Comparison of ENCODE assay signal across 8 cellular contexts in genomic region chr2:9753276-9753600, GRCh38.
DNase-seq lines count a peak whose midpoint lies in the region; ATAC-seq and TF ChIP-seq lines count a peak whose summit lies in the region.

No MANE protein-coding gene starts in this region.

- no peak for TF ChIP-seq CTCF in breast epithelium (IDR thresholded peaks at IDR 0.05)
- TF ChIP-seq CTCF in left lung (IDR thresholded peaks at IDR 0.05), result no peak

- H3K27ac ChIP-seq in breast epithelium, result peak overlapping the region; percentile 69 to 79
- H3K27ac ChIP-seq in left lung, result no peak overlapping the region

- H3K36me3 ChIP-seq in breast epithelium (no peaks in the 10 kb centered on the region), left lung (no peaks in the 10 kb centered on the region)

- peaks cover 0 to 4% of the 10 kb centered on the region in 2 donors for H3K4me1 ChIP-seq in breast epithelium
- H3K4me1 ChIP-seq in left lung, result peaks cover 5 to 26% of the 10 kb centered on the region in 2 donors

- H3K9me3 ChIP-seq in breast epithelium, result no peaks in the 10 kb centered on the region
- H3K9me3 ChIP-seq in left lung, result no peaks in the 10 kb centered on the region

- intact Hi-C loops in breast epithelium (cut with DNase I; ENCODE audit: low total_unique reads), result no loop called here
- intact Hi-C loops in left lung (cut with DNase I), result no loop called here

- no peaks in the 10 kb centered on the region for H3K27me3 ChIP-seq in breast epithelium
- peaks cover 0 to 49% of the 10 kb centered on the region in 2 donors for H3K27me3 ChIP-seq in left lung

- TF ChIP-seq POLR2A in breast epithelium (IDR thresholded peaks at IDR 0.05), result no peak

- H3K4me3 ChIP-seq in breast epithelium (peak overlapping the region in 2 of 3 donors; percentile 36 to 57), left lung (no peak overlapping the region)

- peak; percentile 69 for ATAC-seq in HG03103 (IDR thresholded peaks at IDR 0.05; ENCODE audit: low read depth, unreplicated experiment)
- ATAC-seq in left lung, result peak; percentile 81

- DNase-seq in activated naive CD4-positive, alpha-beta T cell treated with Interleukin-2 at 50 U/mL for 16 hours, result peak; percentile 79
- no peak for DNase-seq in activated naive CD4-positive, alpha-beta T cell (lab: John Stamatoyannopoulos, UW)
- peak; percentile 34 for DNase-seq in SKM-1 treated with dmso at 0.1 percent for 144 hours (lab: John Stamatoyannopoulos, UW; ENCODE audit: unreplicated experiment)
- DNase-seq in breast epithelium (ENCODE audit: low spot score in 2 of 2), result no peak
- no peak for DNase-seq in left lung
- DNase-seq in stimulated activated CD8-positive, alpha-beta memory T cell treated with anti-CD3 and anti-CD28 coated beads, Interleukin-7, amount 100 ng/mL, for 48 hours (ENCODE audit: extremely low read depth in 1 of 2, low read depth in 1 of 2), result peak; percentile 27 to 79
- DNase-seq in ecto neural progenitor cell (ENCODE audit: low spot score), result no peak

Comparison
In these comparisons a context has a peak if more than half of its experiments do, and no peak if none do; other contexts are left out.
1. DNase-seq: peak in activated naive CD4-positive, alpha-beta T cell treated with Interleukin-2 at 50 U/mL for 16 hours (single experiment), SKM-1 treated with dmso at 0.1 percent for 144 hours (single experiment) and stimulated activated CD8-positive, alpha-beta memory T cell treated with anti-CD3 and anti-CD28 coated beads, Interleukin-7, amount 100 ng/mL, for 48 hours (2 of 2); none in activated naive CD4-positive, alpha-beta T cell (0 of 4), breast epithelium (0 of 2), left lung (0 of 2) and ecto neural progenitor cell (single experiment).
2. H3K27ac ChIP-seq: peak in breast epithelium (2 of 2); none in left lung (0 of 2).
3. H3K4me3 ChIP-seq: peak in breast epithelium (2 of 3); none in left lung (0 of 2).